In the genomic region with DNA sequence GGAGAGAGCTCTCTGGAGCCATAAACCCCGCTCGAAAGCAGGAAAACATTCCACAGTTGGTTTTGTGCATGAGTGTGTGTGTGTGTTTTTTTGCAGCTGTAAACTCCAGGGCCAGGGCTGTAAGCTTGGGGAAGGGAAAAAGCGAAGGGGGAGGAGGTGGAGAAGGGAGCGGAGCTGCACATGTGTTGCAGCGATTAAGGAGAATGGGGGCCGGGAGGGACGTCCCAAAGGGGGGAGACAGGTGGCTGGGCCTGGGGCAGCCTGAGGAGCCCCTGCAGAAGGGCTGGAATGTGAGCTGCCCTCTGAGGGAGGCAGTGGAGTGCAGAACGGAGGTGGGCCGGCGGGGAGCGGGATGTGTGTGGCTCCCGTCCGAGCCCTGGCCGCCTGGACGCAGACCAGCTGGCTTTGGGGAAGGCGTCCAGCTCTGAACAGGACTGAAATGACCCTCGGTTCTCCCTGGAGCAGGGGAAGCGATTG, we compare ENCODE assay signal across 15 cellular contexts. TPM values are rescaled to one million over a fixed set of nuclear protein-coding genes. Genes with fewer than 3 reads are reported as not detected.
DNase-seq lines count a peak whose midpoint lies in the region; ATAC-seq lines count a peak whose summit lies in the region.
"Had no signal": no experiment of that assay in that cellular context is flagged by ENCODE, and none has a peak within 500 bp of the region (broad histone marks: within the 10 kb centered on the region; RNA-seq: fewer than 3 reads in every experiment).

No MANE protein-coding gene starts in this region.

- peaks cover 11% of the 10 kb centered on the region for H3K79me1 ChIP-seq in trophoblast cell (ENCODE audit: low read length)

- WGBS in right cardiac atrium = 12% methylated on average over 18 of the region's 18 CpGs
- WGBS in trophoblast cell (ENCODE audit: extremely low coverage, insufficient coverage, insufficient read length) = no CpG with 5 or more reads among the region's 18 CpGs

- no peak overlapping the region for H3K18ac ChIP-seq in trophoblast cell (ENCODE audit: low read length)

- H3K36me3 ChIP-seq in BLaER1 treated with 17β-estradiol and CSF1 and Interleukin-3, amounts not matched to agents 10 nM and 100 nM = no peaks in the 10 kb centered on the region
- H3K36me3 ChIP-seq in trophoblast cell (ENCODE audit: control insufficient read depth in 1 of 2, insufficient read depth in 2 of 2, low read length in 2 of 2) = no peaks in the 10 kb centered on the region

- no peak overlapping the region for H3K27ac Mint-ChIP-seq in activated naive CD4-positive, alpha-beta T cell treated with anti-CD3 and anti-CD28 coated beads, Interleukin-2, amount 10 ng/mL, durations not matched to agents 7 days and 5 days
- H3K27ac Mint-ChIP-seq: natural killer cell treated with Interleukin-12 subunit alpha and Interleukin-12 subunit beta and Interleukin-15 and Interleukin-18, amount 100 ng/mL, for 72 hours had no signal

- H2BK5ac ChIP-seq in trophoblast cell (ENCODE audit: low read depth, low read length, poor library complexity) = no peak overlapping the region

- peak overlapping the region; percentile 9 for H2BK120ac ChIP-seq in trophoblast cell (ENCODE audit: insufficient read depth, low read length, poor library complexity)

- H3K79me2 ChIP-seq in trophoblast cell (ENCODE audit: control insufficient read depth, insufficient read depth, low read length, poor library complexity) = no peaks in the 10 kb centered on the region

- no peak overlapping the region for H3K27ac ChIP-seq in BLaER1 treated with 17β-estradiol and CSF1 and Interleukin-3, amounts not matched to agents 10 nM and 100 nM
- H3K27ac ChIP-seq in right cardiac atrium (ENCODE audit: low read length) (no peak overlapping the region), trophoblast cell (ENCODE audit: low read depth, low read length) (no peak overlapping the region)

- H3K27me3 ChIP-seq in BLaER1 treated with 17β-estradiol and CSF1 and Interleukin-3, amounts not matched to agents 10 nM and 100 nM = peaks cover 0 to 29% (median 0%) of the 10 kb centered on the region in 11 experiments; a peak in 3 of 22 replicates
- no peaks in the 10 kb centered on the region for H3K27me3 ChIP-seq in right cardiac atrium (ENCODE audit: control insufficient read depth, insufficient read depth)
- no peaks in the 10 kb centered on the region for H3K27me3 ChIP-seq in trophoblast cell (ENCODE audit: insufficient read depth, low read length)

- CTCF ChIA-PET in activated naive CD4-positive, alpha-beta T cell treated with anti-CD3 and anti-CD28 coated beads, Interleukin-2, amount 10 ng/mL, durations not matched to agents 7 days and 5 days (lab: Charles Lee) = no interaction called here

- peak; percentile 74 to 85 for ATAC-seq in right cardiac atrium
- ATAC-seq: natural killer cell treated with Interleukin-12 subunit alpha and Interleukin-12 subunit beta and Interleukin-15 and Interleukin-18, amount 100 ng/mL, for 72 hours had no signal

- peak overlapping the region; percentile 42 for H2AK5ac ChIP-seq in trophoblast cell (ENCODE audit: low read length)

- intact Hi-C loops in right cardiac atrium (cut with DNase I) = no loop called here

- peaks cover 8% of the 10 kb centered on the region for H3K27me3 Mint-ChIP-seq in activated naive CD4-positive, alpha-beta T cell treated with anti-CD3 and anti-CD28 coated beads, Interleukin-2, amount 10 ng/mL, durations not matched to agents 7 days and 5 days

- H2AFZ ChIP-seq in trophoblast cell (ENCODE audit: insufficient read depth, low read length, poor library complexity) = no peak overlapping the region

- H3K36me3 Mint-ChIP-seq in activated naive CD4-positive, alpha-beta T cell treated with anti-CD3 and anti-CD28 coated beads, Interleukin-2, amount 10 ng/mL, durations not matched to agents 7 days and 5 days = no peaks in the 10 kb centered on the region
- H3K36me3 Mint-ChIP-seq: natural killer cell treated with Interleukin-12 subunit alpha and Interleukin-12 subunit beta and Interleukin-15 and Interleukin-18, amount 100 ng/mL, for 72 hours had no signal

- H4K12ac ChIP-seq in trophoblast cell (ENCODE audit: low read depth, low read length) = no peak overlapping the region

- no peaks in the 10 kb centered on the region for H3K9me3 Mint-ChIP-seq in activated naive CD4-positive, alpha-beta T cell treated with anti-CD3 and anti-CD28 coated beads, Interleukin-2, amount 10 ng/mL, durations not matched to agents 7 days and 5 days
- H3K9me3 Mint-ChIP-seq: natural killer cell treated with Interleukin-12 subunit alpha and Interleukin-12 subunit beta and Interleukin-15 and Interleukin-18, amount 100 ng/mL, for 72 hours had no signal

- peaks cover 0 to 53% (median 0%) of the 10 kb centered on the region in 11 experiments; a peak in 10 of 22 replicates for H4K20me1 ChIP-seq in BLaER1 treated with 17β-estradiol and CSF1 and Interleukin-3, amounts not matched to agents 10 nM and 100 nM

- H3K4ac ChIP-seq in trophoblast cell (ENCODE audit: low read depth, low read length) = no peak overlapping the region

- H3K4me2 ChIP-seq in BLaER1 treated with 17β-estradiol and CSF1 and Interleukin-3, amounts not matched to agents 10 nM and 100 nM = peak overlapping the region in 10 of 11 experiments; percentile 58 to 99 (median 79); a peak in 16 of 22 replicates
- peak overlapping the region; percentile 8 for H3K4me2 ChIP-seq in trophoblast cell (ENCODE audit: low read length)

- no peak overlapping the region for H3K4me3 ChIP-seq in BLaER1 treated with 17β-estradiol and CSF1 and Interleukin-3, amounts not matched to agents 10 nM and 100 nM
- no peak overlapping the region for H3K4me3 ChIP-seq in right cardiac atrium (ENCODE audit: low read length)
- H3K4me3 ChIP-seq in trophoblast cell (ENCODE audit: low read depth, low read length) = no peak overlapping the region

- peak overlapping the region; percentile 70 for H4K91ac ChIP-seq in trophoblast cell (ENCODE audit: low read depth, low read length)

- 0 out of 22 replicates have a peak overlapping the region, but pooled peaks of 1 of the 11 experiments have one; percentile 29 for H3K9ac ChIP-seq in BLaER1 treated with 17β-estradiol and CSF1 and Interleukin-3, amounts not matched to agents 10 nM and 100 nM
- no peak overlapping the region for H3K9ac ChIP-seq in trophoblast cell (ENCODE audit: low read length)

- no peaks in the 10 kb centered on the region for H3K4me1 Mint-ChIP-seq in activated naive CD4-positive, alpha-beta T cell treated with anti-CD3 and anti-CD28 coated beads, Interleukin-2, amount 10 ng/mL, durations not matched to agents 7 days and 5 days

- peak overlapping the region; percentile 55 for H2BK12ac ChIP-seq in trophoblast cell (ENCODE audit: low read length)

- H3K4me3 Mint-ChIP-seq in activated naive CD4-positive, alpha-beta T cell treated with anti-CD3 and anti-CD28 coated beads, Interleukin-2, amount 10 ng/mL, durations not matched to agents 7 days and 5 days = no peak overlapping the region
- H3K4me3 Mint-ChIP-seq: natural killer cell treated with Interleukin-12 subunit alpha and Interleukin-12 subunit beta and Interleukin-15 and Interleukin-18, amount 100 ng/mL, for 72 hours had no signal

- no peak overlapping the region for H3K23ac ChIP-seq in trophoblast cell (ENCODE audit: low read length)

- H3K9me3 ChIP-seq in BLaER1 treated with 17β-estradiol and CSF1 and Interleukin-3, amounts not matched to agents 10 nM and 100 nM (replicated peaks in 1 of 11) = no peaks in the 10 kb centered on the region
- no peaks in the 10 kb centered on the region for H3K9me3 ChIP-seq in right cardiac atrium (ENCODE audit: control insufficient read depth, low read length)
- no peaks in the 10 kb centered on the region for H3K9me3 ChIP-seq in trophoblast cell (ENCODE audit: insufficient read depth, low read depth, low read length)

- DNase-seq in amniotic epithelial cell (ENCODE audit: low read depth) (peak; percentile 33), right cardiac atrium (peak; percentile 75 to 94 (median 93)), trophoblast cell (no peak), pons (ENCODE audit: low spot score) (no peak), NK-92 (lab: John Stamatoyannopoulos, UW; ENCODE audit: unreplicated experiment) (no peak)
- DNase-seq in activated CD4-positive, alpha-beta T cell treated with anti-CD3 and anti-CD28 coated beads for 48 hours = no peak
- no peak for DNase-seq in activated naive CD4-positive, alpha-beta T cell treated with anti-CD3 and anti-CD28 coated beads, Interleukin-2, amount 10 ng/mL, durations not matched to agents 7 days and 5 days
- DNase-seq: activated CD8-positive, alpha-beta memory T cell treated with anti-CD3 and anti-CD28 coated beads, Interleukin-2, amount 50 U/mL, for 48 hours; dermis blood vessel endothelial cell; KG1; NCI-H1436 treated with DMSO at 0.1 percent for 48 hours; NK-92 treated with Interleukin-12 subunit alpha and Interleukin-12 subunit beta, amount 100 ng/mL, for 24 hours; stimulated activated CD4-positive, alpha-beta T cell treated with anti-CD3 and anti-CD28 coated beads, Interleukin-12 subunit alpha, Interleukin-12 subunit beta, amount 100 ng/mL, for 4 hours had no signal

- peak overlapping the region; percentile 30 for H3K14ac ChIP-seq in trophoblast cell (ENCODE audit: low read length)

- peak overlapping the region; percentile 24 for H4K8ac ChIP-seq in trophoblast cell (ENCODE audit: low read depth, low read length)

- H3K4me1 ChIP-seq in BLaER1 treated with 17β-estradiol and CSF1 and Interleukin-3, amounts not matched to agents 10 nM and 100 nM = peaks cover 19 to 80% (median 71%) of the 10 kb centered on the region in 10 experiments
- peaks cover 6% of the 10 kb centered on the region for H3K4me1 ChIP-seq in right cardiac atrium (ENCODE audit: control insufficient read depth, insufficient read depth, low read length)
- H3K4me1 ChIP-seq in trophoblast cell (ENCODE audit: control insufficient read depth in 1 of 2, insufficient read depth in 2 of 2, low read length in 2 of 2) = peaks cover 32 to 38% of the 10 kb centered on the region in 2 experiments

RNA-seq across cellular contexts. Expression of a gene that starts 2.7 kb away (rescaled TPM):
- total RNA-seq in right cardiac atrium = not detected
- not detected for polyA plus RNA-seq in right cardiac atrium
- polyA plus RNA-seq in trophoblast cell (2013) = 0.25 and 0.27 TPM in 2 replicates
- total RNA-seq: dermis blood vessel endothelial cell; natural killer cell treated with Interleukin-12 subunit alpha and Interleukin-12 subunit beta and Interleukin-15 and Interleukin-18, amount 100 ng/mL, for 72 hours had no signal

RNA-seq across cellular contexts. Expression of a gene that starts 7.0 kb away (rescaled TPM):
- 10 to 100 TPM; 30.3 to 90.2 (median 47.1) TPM for total RNA-seq in right cardiac atrium
- 37.3 TPM for polyA plus RNA-seq in right cardiac atrium
- 5.9 and 6.2 TPM in 2 replicates for polyA plus RNA-seq in trophoblast cell (2013)
- total RNA-seq: natural killer cell treated with Interleukin-12 subunit alpha and Interleukin-12 subunit beta and Interleukin-15 and Interleukin-18, amount 100 ng/mL, for 72 hours had no signal

RNA-seq across cellular contexts. Expression of a gene that starts 48.6 kb away (rescaled TPM):
- 1 to 10 TPM; 1.7 to 4.0 (median 3.6) TPM for total RNA-seq in right cardiac atrium
- polyA plus RNA-seq in right cardiac atrium = 3.7 TPM
- polyA plus RNA-seq in trophoblast cell (2013) = 4.5 and 4.7 TPM in 2 replicates

Comparison
In these comparisons a context has a peak if more than half of its experiments do, and no peak if none do; other contexts are left out.
1. DNase-seq: peak in amniotic epithelial cell (single experiment) and right cardiac atrium (3 of 3); none in trophoblast cell (0 of 2), pons (single experiment), activated CD4-positive, alpha-beta T cell treated with anti-CD3 and anti-CD28 coated beads for 48 hours (single experiment), NK-92 (single experiment) and activated naive CD4-positive, alpha-beta T cell treated with anti-CD3 and anti-CD28 coated beads, Interleukin-2, amount 10 ng/mL, durations not matched to agents 7 days and 5 days (single experiment).